In the genomic region with DNA sequence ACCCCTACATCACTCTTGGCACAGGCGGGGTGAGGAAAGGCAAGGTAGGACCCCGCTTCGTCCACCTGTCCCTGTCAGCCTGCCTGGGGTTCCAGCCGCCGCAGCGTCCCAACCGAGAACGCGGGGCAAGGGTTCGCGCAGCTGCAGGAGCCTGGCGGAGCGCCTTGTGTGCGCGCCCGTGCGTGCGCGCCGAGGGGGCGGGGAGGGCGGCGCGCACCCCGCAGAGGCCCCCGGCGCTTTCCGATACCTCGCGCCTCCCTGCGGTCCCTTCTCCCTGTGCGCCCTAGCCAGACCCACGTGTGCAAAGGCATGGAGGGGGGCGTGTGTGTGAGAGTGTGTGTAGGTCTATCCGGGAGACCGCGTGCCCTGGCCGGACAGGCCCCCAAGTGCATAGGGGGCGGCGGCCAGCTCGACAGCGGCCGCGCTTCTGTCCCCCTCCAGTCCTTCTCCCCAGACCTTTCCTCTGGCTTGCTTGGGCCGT, we compare ENCODE assay signal across 9 cellular contexts.
A peak's percentile ranks its signal among the peaks of the same experiment; 100 is the strongest.
DNase-seq lines count a peak whose midpoint lies in the region; ATAC-seq and TF ChIP-seq lines count a peak whose summit lies in the region.
"Had no signal": no experiment of that assay in that cellular context is flagged by ENCODE, and none has a peak within 500 bp of the region (broad histone marks: within the 10 kb centered on the region; RNA-seq: fewer than 3 reads in every experiment).

No MANE protein-coding gene starts in this region.

- intact Hi-C loops in activated CD4-positive, alpha-beta memory T cell treated with anti-CD3 and anti-CD28 coated beads for 36 hours (cut with micrococcal nuclease): no loop called here

- H3K27ac Mint-ChIP-seq in activated CD4-positive, alpha-beta memory T cell treated with anti-CD3 and anti-CD28 coated beads for 36 hours: no peak overlapping the region
- H3K27ac Mint-ChIP-seq in activated CD4-positive, alpha-beta memory T cell treated with anti-CD3 and anti-CD28 coated beads, Interleukin-2, amount 10 ng/mL, durations not matched to agents 7 days and 5 days: no peak overlapping the region
- no peak overlapping the region for H3K27ac Mint-ChIP-seq in memory B cell

- no peak for TF ChIP-seq CTCF in choroid plexus epithelial cell (conservative IDR thresholded peaks at IDR 0.05; ENCODE audit: low read depth, low read length)

- no peaks in the 10 kb centered on the region for H3K36me3 ChIP-seq in urinary bladder (ENCODE audit: insufficient read depth)

- H3K4me1 Mint-ChIP-seq in activated CD4-positive, alpha-beta memory T cell treated with anti-CD3 and anti-CD28 coated beads for 36 hours (ENCODE audit: low read depth): peaks cover 9% of the 10 kb centered on the region
- no peaks in the 10 kb centered on the region for H3K4me1 Mint-ChIP-seq in activated CD4-positive, alpha-beta memory T cell treated with anti-CD3 and anti-CD28 coated beads, Interleukin-2, amount 10 ng/mL, durations not matched to agents 7 days and 5 days
- peaks cover 18% of the 10 kb centered on the region for H3K4me1 Mint-ChIP-seq in memory B cell

- 3% methylated on average over 45 of the region's 45 CpGs for WGBS in urinary bladder

- H3K36me3 Mint-ChIP-seq in activated CD4-positive, alpha-beta memory T cell treated with anti-CD3 and anti-CD28 coated beads for 36 hours: no peaks in the 10 kb centered on the region
- no peaks in the 10 kb centered on the region for H3K36me3 Mint-ChIP-seq in activated CD4-positive, alpha-beta memory T cell treated with anti-CD3 and anti-CD28 coated beads, Interleukin-2, amount 10 ng/mL, durations not matched to agents 7 days and 5 days (ENCODE audit: low read depth)
- no peaks in the 10 kb centered on the region for H3K36me3 Mint-ChIP-seq in memory B cell

- H3K4me1 ChIP-seq in urinary bladder (ENCODE audit: insufficient read depth): no peaks in the 10 kb centered on the region

- peak overlapping the region; percentile 28 for H3K4me3 Mint-ChIP-seq in activated CD4-positive, alpha-beta memory T cell treated with anti-CD3 and anti-CD28 coated beads for 36 hours
- no peak overlapping the region for H3K4me3 Mint-ChIP-seq in activated CD4-positive, alpha-beta memory T cell treated with anti-CD3 and anti-CD28 coated beads, Interleukin-2, amount 10 ng/mL, durations not matched to agents 7 days and 5 days
- H3K4me3 Mint-ChIP-seq in memory B cell: peak overlapping the region; percentile 75

- peaks cover 52% of the 10 kb centered on the region for H3K27me3 Mint-ChIP-seq in activated CD4-positive, alpha-beta memory T cell treated with anti-CD3 and anti-CD28 coated beads for 36 hours
- H3K27me3 Mint-ChIP-seq in activated CD4-positive, alpha-beta memory T cell treated with anti-CD3 and anti-CD28 coated beads, Interleukin-2, amount 10 ng/mL, durations not matched to agents 7 days and 5 days: peaks cover 60% of the 10 kb centered on the region
- H3K27me3 Mint-ChIP-seq in memory B cell: peaks cover 44% of the 10 kb centered on the region

- CTCF ChIA-PET in activated CD4-positive, alpha-beta memory T cell treated with anti-CD3 and anti-CD28 coated beads for 36 hours (lab: Charles Lee): interaction anchor here (1.0 kb wide), 1 partner anchor 126 kb away, joined by 3 read pairs; no protein-coding TSS in a partner anchor
- CTCF ChIA-PET in activated CD4-positive, alpha-beta memory T cell treated with anti-CD3 and anti-CD28 coated beads, Interleukin-2, amount 10 ng/mL, durations not matched to agents 7 days and 5 days (lab: Charles Lee): no interaction called here

- DNase-seq in activated CD4-positive, alpha-beta memory T cell treated with anti-CD3 and anti-CD28 coated beads for 36 hours: no peak
- DNase-seq in activated CD4-positive, alpha-beta memory T cell treated with anti-CD3 and anti-CD28 coated beads, Interleukin-2, amount 10 ng/mL, durations not matched to agents 7 days and 5 days: no peak
- DNase-seq in choroid plexus epithelial cell (ENCODE audit: low read depth) (peak; percentile 68), memory B cell (ENCODE audit: low spot score in 2 of 2) (no peak), HuH-7.5 (ENCODE audit: low spot score) (no peak)
- DNase-seq: DND-41 had no signal

- ATAC-seq in memory B cell (ENCODE audit: low read depth): no peak
- no peak for ATAC-seq in GM19035 (IDR thresholded peaks at IDR 0.05; ENCODE audit: unreplicated experiment)
- no peak for ATAC-seq in HG03139 (IDR thresholded peaks at IDR 0.05; ENCODE audit: unreplicated experiment)

- no peak overlapping the region for H3K27ac ChIP-seq in urinary bladder (ENCODE audit: low read depth)

- peak overlapping the region; percentile 61 for H3K4me3 ChIP-seq in choroid plexus epithelial cell (ENCODE audit: low read depth, low read length)
- peak overlapping the region; percentile 44 for H3K4me3 ChIP-seq in urinary bladder (ENCODE audit: low read depth, low read length)

- H3K9me3 Mint-ChIP-seq in activated CD4-positive, alpha-beta memory T cell treated with anti-CD3 and anti-CD28 coated beads for 36 hours: no peaks in the 10 kb centered on the region
- no peaks in the 10 kb centered on the region for H3K9me3 Mint-ChIP-seq in activated CD4-positive, alpha-beta memory T cell treated with anti-CD3 and anti-CD28 coated beads, Interleukin-2, amount 10 ng/mL, durations not matched to agents 7 days and 5 days
- H3K9me3 Mint-ChIP-seq in memory B cell: no peaks in the 10 kb centered on the region

- POLR2A ChIA-PET in activated CD4-positive, alpha-beta memory T cell treated with anti-CD3 and anti-CD28 coated beads for 36 hours (lab: Charles Lee): no interaction called here
- POLR2A ChIA-PET in activated CD4-positive, alpha-beta memory T cell treated with anti-CD3 and anti-CD28 coated beads, Interleukin-2, amount 10 ng/mL, durations not matched to agents 7 days and 5 days (lab: Charles Lee): no interaction called here
